ENCODE assay signal across 17 cellular contexts in the genomic region with DNA sequence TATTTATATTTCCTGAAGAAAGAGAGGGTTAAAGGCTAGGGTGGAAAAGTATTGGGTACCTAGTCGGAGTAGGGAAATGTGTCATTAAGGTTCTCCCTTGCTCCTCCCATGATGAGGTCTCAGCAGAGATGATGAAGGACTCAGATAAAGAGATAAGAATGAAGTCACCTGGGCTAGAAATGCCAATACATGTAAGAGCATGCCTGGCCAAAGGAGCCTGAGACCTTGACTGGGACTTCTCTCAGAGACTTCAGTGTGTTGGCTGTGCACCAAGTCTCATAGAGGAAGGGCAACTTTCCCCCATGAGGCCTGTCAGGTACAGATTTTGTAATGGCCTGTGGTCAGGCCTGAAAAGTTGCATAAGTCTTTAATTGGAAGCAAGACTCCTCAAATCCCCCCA.
"Had no signal": no experiment of that assay in that cellular context is flagged by ENCODE, and none has a peak within 500 bp of the region (broad histone marks: within the 10 kb centered on the region; RNA-seq: fewer than 3 reads in every experiment).

No MANE protein-coding gene starts in this region.

- H3K36me3 ChIP-seq: esophagus squamous epithelium, left ventricle myocardium inferior, right atrium auricular region, tibial artery, WERI-Rb-1 had no signal

- H3K4me1 ChIP-seq: esophagus squamous epithelium, left ventricle myocardium inferior, right atrium auricular region, tibial artery had no signal

- H3K4me3 ChIP-seq: coronary artery, esophagus squamous epithelium, left ventricle myocardium inferior, right atrium auricular region, tibial artery had no signal

- ATAC-seq: natural killer cell treated with Interleukin-12 subunit alpha and Interleukin-12 subunit beta and Interleukin-15 and Interleukin-18, amount 100 ng/mL, for 72 hours; stimulated activated naive B cell treated with anti-CD40 and anti-IgM and Interleukin-4, amounts not matched to agents 10 μg/mL and 1 μg/mL and 100 μg/mL, for 72 hours had no signal

- DNase-seq: activated CD4-positive, alpha-beta T cell treated with anti-CD3 and anti-CD28 coated beads, Interleukin-2, amount 50 U/mL, for 48 hours; activated naive CD4-positive, alpha-beta T cell treated with anti-CD3 and anti-CD28 coated beads, Interleukin-2, amount 10 ng/mL, durations not matched to agents 7 days and 5 days; activated T-cell treated with anti-CD3 and anti-CD28 coated beads, Interleukin-2, amount 50 U/mL, for 24 hours; esophagus squamous epithelium; glutamatergic neuron; hypothalamus; left ventricle myocardium inferior; mesenchymal stem cell; occipital lobe; stimulated activated CD4-positive, alpha-beta T cell treated with anti-CD3 and anti-CD28 coated beads, Interleukin-15, amount 100 ng/mL, for 24 hours; stimulated activated CD4-positive, alpha-beta T cell treated with anti-CD3 and anti-CD28 coated beads, Interleukin-4, amount 100 ng/mL, for 1 hour; stimulated activated naive B cell treated with anti-CD40 and anti-IgM and Interleukin-4, amounts not matched to agents 10 μg/mL and 1 μg/mL and 100 μg/mL, for 72 hours; tibial artery; WERI-Rb-1 had no signal

- H3K9me3 ChIP-seq: esophagus squamous epithelium, right atrium auricular region, tibial artery had no signal

- H3K27ac ChIP-seq: coronary artery, esophagus squamous epithelium, left ventricle myocardium inferior, right atrium auricular region, tibial artery, WERI-Rb-1 had no signal

- H3K27me3 ChIP-seq: esophagus squamous epithelium, right atrium auricular region, tibial artery had no signal
